ENCODE assay signal across 27 cellular contexts in the genomic region with DNA sequence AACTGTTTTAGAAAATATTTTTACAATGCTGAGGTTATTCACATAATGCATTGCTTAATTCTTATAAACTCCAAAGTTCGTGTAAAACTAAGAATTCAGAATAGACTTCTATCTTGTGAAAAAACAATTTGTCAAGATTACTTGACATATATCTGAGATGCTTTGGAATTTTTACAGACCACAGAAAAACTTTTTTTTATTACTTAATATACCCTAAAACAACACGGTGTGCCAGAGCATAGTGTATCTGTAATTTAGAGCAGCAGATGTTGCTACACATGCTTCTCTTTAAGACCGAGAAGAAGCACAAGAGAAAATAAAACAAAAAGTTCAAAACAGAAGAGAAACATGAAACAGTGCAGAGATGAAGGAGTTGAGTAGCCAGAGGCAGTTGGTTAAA. TPM values are rescaled to one million over a fixed set of nuclear protein-coding genes. Genes with fewer than 3 reads are reported as not detected.
A peak's percentile ranks its signal among the peaks of the same experiment; 100 is the strongest.
DNase-seq lines count a peak whose midpoint lies in the region; TF ChIP-seq lines count a peak whose summit lies in the region.
"Had no signal": no experiment of that assay in that cellular context is flagged by ENCODE, and none has a peak within 500 bp of the region (broad histone marks: within the 10 kb centered on the region; RNA-seq: fewer than 3 reads in every experiment).

No MANE protein-coding gene starts in this region.

- H3K4me1 ChIP-seq in breast epithelium (no peaks in the 10 kb centered on the region), vagina (peaks cover under 1% of the 10 kb centered on the region)
- H3K4me1 ChIP-seq: ascending aorta, pancreas, SJSA1 had no signal

- CTCF ChIA-PET in MCF 10A (lab: Yijun Ruan, JAX), result interaction anchor here (0.7 to 1.0 kb wide), 2 partner anchors 131 to 289 kb away, joined by 3 to 4 read pairs; no protein-coding TSS in a partner anchor

- peak overlapping the region; percentile 76 for H3K27ac Mint-ChIP-seq in MCF 10A (ENCODE audit: low read depth, unreplicated experiment)
- H3K27ac Mint-ChIP-seq in activated T-helper 1 cell treated with anti-CD3 and anti-CD28 coated beads, Interleukin-12 subunit alpha, Interleukin-12 subunit beta, Interleukin-2, Interleukin-4 antibody, amounts not matched to agents 30 ng/mL and 10 ng/mL and 1 ng/mL, durations not matched to agents 14 hours and 24 hours and 36 hours, result peak overlapping the region; percentile 10
- H3K27ac Mint-ChIP-seq: activated CD4-positive, alpha-beta T cell treated with anti-CD3 and anti-CD28 coated beads for 36 hours; activated CD8-positive, alpha-beta T cell treated with anti-CD3 and anti-CD28 coated beads, Interleukin-2, amount 10 ng/mL, durations not matched to agents 7 days and 5 days; activated naive CD8-positive, alpha-beta T cell treated with anti-CD3 and anti-CD28 coated beads for 36 hours; B cell; effector memory CD8-positive, alpha-beta T cell; memory B cell had no signal

- H3K36me3 Mint-ChIP-seq in MCF 10A (ENCODE audit: insufficient read depth, unreplicated experiment), result peaks cover 42% of the 10 kb centered on the region
- peaks cover 25% of the 10 kb centered on the region for H3K36me3 Mint-ChIP-seq in activated T-helper 1 cell treated with anti-CD3 and anti-CD28 coated beads, Interleukin-12 subunit alpha, Interleukin-12 subunit beta, Interleukin-2, Interleukin-4 antibody, amounts not matched to agents 30 ng/mL and 10 ng/mL and 1 ng/mL, durations not matched to agents 14 hours and 24 hours and 36 hours (ENCODE audit: low read depth)

- no peak overlapping the region for H3K4me3 Mint-ChIP-seq in MCF 10A (ENCODE audit: unreplicated experiment)
- no peak overlapping the region for H3K4me3 Mint-ChIP-seq in activated T-helper 1 cell treated with anti-CD3 and anti-CD28 coated beads, Interleukin-12 subunit alpha, Interleukin-12 subunit beta, Interleukin-2, Interleukin-4 antibody, amounts not matched to agents 30 ng/mL and 10 ng/mL and 1 ng/mL, durations not matched to agents 14 hours and 24 hours and 36 hours
- H3K4me3 Mint-ChIP-seq: activated CD4-positive, alpha-beta T cell treated with anti-CD3 and anti-CD28 coated beads for 36 hours; activated CD8-positive, alpha-beta T cell treated with anti-CD3 and anti-CD28 coated beads, Interleukin-2, amount 10 ng/mL, durations not matched to agents 7 days and 5 days; activated naive CD8-positive, alpha-beta T cell treated with anti-CD3 and anti-CD28 coated beads for 36 hours; B cell; effector memory CD8-positive, alpha-beta T cell; memory B cell had no signal

- no peak overlapping the region for H3K27ac ChIP-seq in breast epithelium
- H3K27ac ChIP-seq in vagina, result peak overlapping the region; percentile 61
- H3K27ac ChIP-seq: ascending aorta, pancreas, SJSA1 had no signal

- H3K27me3 ChIP-seq in breast epithelium (no peaks in the 10 kb centered on the region), vagina (no peaks in the 10 kb centered on the region)
- H3K27me3 ChIP-seq: ascending aorta, pancreas, SJSA1 had no signal

- TF ChIP-seq CTCF in MCF 10A (IDR thresholded peaks at IDR 0.05; ENCODE audit: unreplicated experiment) (no peak), breast epithelium (IDR thresholded peaks at IDR 0.05) (no peak), fibroblast of the aortic adventitia (IDR thresholded peaks at IDR 0.05; ENCODE audit: insufficient read depth, low read length) (no peak), vagina (IDR thresholded peaks at IDR 0.05) (no peak)

- POLR2A ChIA-PET in MCF 10A (lab: Yijun Ruan, JAX), result no interaction called here

- H3K36me3 ChIP-seq in breast epithelium (no peaks in the 10 kb centered on the region), vagina (peaks cover 0 to 13% of the 10 kb centered on the region in 2 donors)

- peaks cover 6% of the 10 kb centered on the region for H3K4me1 Mint-ChIP-seq in MCF 10A (ENCODE audit: insufficient read depth, unreplicated experiment)
- peaks cover 33% of the 10 kb centered on the region for H3K4me1 Mint-ChIP-seq in activated T-helper 1 cell treated with anti-CD3 and anti-CD28 coated beads, Interleukin-12 subunit alpha, Interleukin-12 subunit beta, Interleukin-2, Interleukin-4 antibody, amounts not matched to agents 30 ng/mL and 10 ng/mL and 1 ng/mL, durations not matched to agents 14 hours and 24 hours and 36 hours (ENCODE audit: low read depth)

- intact Hi-C loops in MCF 10A (cut with micrococcal nuclease) (loop anchor here (1.0 to 5.0 kb wide), 4 partner anchors 245 to 629 kb away; a partner anchor contains a TSS), breast epithelium (cut with DNase I; ENCODE audit: low total_unique reads) (no loop called here), vagina (cut with DNase I) (loop anchor here (5.0 kb wide), 2 partner anchors 244 to 379 kb away; no protein-coding TSS in a partner anchor)
- intact Hi-C loops in activated T-helper 1 cell treated with anti-CD3 and anti-CD28 coated beads, Interleukin-12 subunit alpha, Interleukin-12 subunit beta, Interleukin-2, Interleukin-4 antibody, amounts not matched to agents 30 ng/mL and 10 ng/mL and 1 ng/mL, durations not matched to agents 14 hours and 24 hours and 36 hours (cut with micrococcal nuclease), result loop anchor here (1.0 to 5.0 kb wide), 2 partner anchors 245 to 289 kb away; a partner anchor contains a TSS

- BruUV-seq in MCF 10A (replicated peaks; lab: Mats Ljungman, UMichigan), result no TSS peak

- H3K9me3 Mint-ChIP-seq in MCF 10A (ENCODE audit: unreplicated experiment), result no peaks in the 10 kb centered on the region
- H3K9me3 Mint-ChIP-seq in activated T-helper 1 cell treated with anti-CD3 and anti-CD28 coated beads, Interleukin-12 subunit alpha, Interleukin-12 subunit beta, Interleukin-2, Interleukin-4 antibody, amounts not matched to agents 30 ng/mL and 10 ng/mL and 1 ng/mL, durations not matched to agents 14 hours and 24 hours and 36 hours, result no peaks in the 10 kb centered on the region
- H3K9me3 Mint-ChIP-seq: activated naive CD8-positive, alpha-beta T cell treated with anti-CD3 and anti-CD28 coated beads for 36 hours; effector memory CD8-positive, alpha-beta T cell; memory B cell had no signal

- no peaks in the 10 kb centered on the region for H3K27me3 Mint-ChIP-seq in MCF 10A (ENCODE audit: insufficient read depth, unreplicated experiment)
- no peaks in the 10 kb centered on the region for H3K27me3 Mint-ChIP-seq in activated T-helper 1 cell treated with anti-CD3 and anti-CD28 coated beads, Interleukin-12 subunit alpha, Interleukin-12 subunit beta, Interleukin-2, Interleukin-4 antibody, amounts not matched to agents 30 ng/mL and 10 ng/mL and 1 ng/mL, durations not matched to agents 14 hours and 24 hours and 36 hours (ENCODE audit: insufficient read depth)
- H3K27me3 Mint-ChIP-seq: activated CD4-positive, alpha-beta T cell treated with anti-CD3 and anti-CD28 coated beads for 36 hours; activated naive CD8-positive, alpha-beta T cell treated with anti-CD3 and anti-CD28 coated beads for 36 hours; B cell; effector memory CD8-positive, alpha-beta T cell; memory B cell had no signal

- no peak overlapping the region for H3K4me3 ChIP-seq in breast epithelium
- no peak overlapping the region for H3K4me3 ChIP-seq in fibroblast of the aortic adventitia (ENCODE audit: low read depth, low read length)
- H3K4me3 ChIP-seq in vagina, result no peak overlapping the region
- H3K4me3 ChIP-seq: ascending aorta, pancreas, SJSA1 had no signal

- DNase-seq in MCF 10A (ENCODE audit: unreplicated experiment) (no peak), breast epithelium (ENCODE audit: low spot score in 2 of 2) (no peak), fibroblast of the aortic adventitia (ENCODE audit: low read depth) (peak; percentile 88), vagina (ENCODE audit: extremely low spot score in 2 of 2) (no peak), CD1c-positive myeloid dendritic cell (ENCODE audit: extremely low spot score) (no peak), NOMO-1 (lab: John Stamatoyannopoulos, UW; ENCODE audit: unreplicated experiment in 2 of 2) (no peak), activated gamma-delta T cell (lab: John Stamatoyannopoulos, UW) (no peak)
- DNase-seq in activated T-helper 1 cell treated with anti-CD3 and anti-CD28 coated beads, Interleukin-12 subunit alpha, Interleukin-12 subunit beta, Interleukin-2, Interleukin-4 antibody, amounts not matched to agents 30 ng/mL and 10 ng/mL and 1 ng/mL, durations not matched to agents 14 hours and 24 hours and 36 hours (ENCODE audit: low spot score), result no peak
- DNase-seq: 8988T; activated CD4-positive, alpha-beta T cell treated with anti-CD3 and anti-CD28 coated beads for 36 hours; activated CD8-positive, alpha-beta T cell treated with anti-CD3 and anti-CD28 coated beads, Interleukin-2, amount 10 ng/mL, durations not matched to agents 7 days and 5 days; activated naive CD8-positive, alpha-beta T cell treated with anti-CD3 and anti-CD28 coated beads for 36 hours; DMS153; effector memory CD8-positive, alpha-beta T cell; HCEC 1CT; Kasumi-1; NCI-H2107; NCI-H446 treated with DMSO at 0.1 percent for 48 hours; NCI-H774; pancreas; small intestine; stimulated activated naive CD4-positive, alpha-beta T cell; T-helper 9 cell had no signal

- TF ChIP-seq POLR2A in breast epithelium (IDR thresholded peaks at IDR 0.05) (no peak), vagina (IDR thresholded peaks at IDR 0.05) (no peak)

- no peaks in the 10 kb centered on the region for H3K9me3 ChIP-seq in breast epithelium
- H3K9me3 ChIP-seq in vagina, result no peaks in the 10 kb centered on the region
- H3K9me3 ChIP-seq: ascending aorta, pancreas, SJSA1 had no signal

RNA-seq across cellular contexts. Expression of a gene that starts 26.4 kb away (rescaled TPM):
- total RNA-seq in MCF 10A (2022) (14.3 and 19.2 TPM in 2 replicates), breast epithelium (10 to 100 TPM; 10.7 to 17.1 (median 12.1) TPM), fibroblast of the aortic adventitia (ENCODE audit: low replicate concordance) (11.9 and 13.8 TPM in 2 replicates), vagina (17.9 TPM)
- 18.3 and 18.7 TPM in 2 replicates for total RNA-seq in activated T-helper 1 cell treated with anti-CD3 and anti-CD28 coated beads, Interleukin-12 subunit alpha, Interleukin-12 subunit beta, Interleukin-2, Interleukin-4 antibody, amounts not matched to agents 30 ng/mL and 10 ng/mL and 1 ng/mL, durations not matched to agents 14 hours and 24 hours and 36 hours

RNA-seq across cellular contexts. Expression of a gene that starts 26.8 kb away (rescaled TPM):
- total RNA-seq in MCF 10A (2022) (13.9 and 15.1 TPM in 2 replicates), breast epithelium (10 to 100 TPM; 16.3 to 70.4 (median 31.5) TPM), fibroblast of the aortic adventitia (ENCODE audit: low replicate concordance) (11.2 and 25.8 TPM in 2 replicates), vagina (14.5 TPM)
- total RNA-seq in activated T-helper 1 cell treated with anti-CD3 and anti-CD28 coated beads, Interleukin-12 subunit alpha, Interleukin-12 subunit beta, Interleukin-2, Interleukin-4 antibody, amounts not matched to agents 30 ng/mL and 10 ng/mL and 1 ng/mL, durations not matched to agents 14 hours and 24 hours and 36 hours, result 64.1 and 70.5 TPM in 2 replicates
